25 cellular contexts compared by ENCODE assay signal in the genomic region with DNA sequence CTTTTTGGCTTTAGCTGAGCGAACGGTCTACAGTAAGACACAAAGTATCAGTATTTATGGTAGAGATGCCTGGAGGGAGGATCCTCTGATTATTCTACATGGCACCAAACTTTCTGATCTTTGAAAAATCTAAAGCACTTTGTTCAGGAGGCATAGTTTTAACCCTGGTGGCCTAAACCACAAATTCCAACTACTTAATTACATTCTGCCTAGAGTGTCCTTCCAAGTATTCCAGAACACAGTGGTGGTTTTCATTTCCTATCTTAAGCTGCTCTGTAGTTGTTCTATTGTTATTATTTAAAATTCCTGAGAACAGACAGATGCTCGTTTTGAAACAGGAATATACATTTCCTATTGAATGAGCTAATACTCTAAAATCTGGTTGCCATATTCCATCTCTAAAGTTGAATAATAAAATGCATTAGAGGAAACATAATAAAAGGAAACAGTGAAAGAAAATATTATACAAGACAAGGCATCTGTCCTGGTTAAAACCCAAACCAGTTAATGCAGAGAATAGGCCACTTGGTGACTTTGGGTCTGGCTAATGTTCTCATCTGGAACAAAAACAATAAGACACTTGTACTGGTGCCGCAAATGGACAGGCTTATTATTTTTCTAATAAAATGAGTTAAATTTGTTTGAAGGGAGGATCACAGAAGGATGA.
DNase-seq lines count a peak whose midpoint lies in the region; ATAC-seq and TF ChIP-seq lines count a peak whose summit lies in the region.
"Had no signal": no experiment of that assay in that cellular context is flagged by ENCODE, and none has a peak within 500 bp of the region (broad histone marks: within the 10 kb centered on the region; RNA-seq: fewer than 3 reads in every experiment).

No MANE protein-coding gene starts in this region.

- H3K4me1 Mint-ChIP-seq in endodermal cell = no peaks in the 10 kb centered on the region
- H3K4me1 Mint-ChIP-seq: activated CD4-positive, alpha-beta T cell treated with anti-CD3 and anti-CD28 coated beads, Interleukin-2, amount 10 ng/mL, durations not matched to agents 7 days and 5 days; nephron had no signal

- no peak for TF ChIP-seq POLR2A in testis (IDR thresholded peaks at IDR 0.05)

- H3K4me1 ChIP-seq in tibial artery (peaks cover 0 to 16% (median 10%) of the 10 kb centered on the region in 4 donors), testis (no peaks in the 10 kb centered on the region), endodermal cell (ENCODE audit: control insufficient read depth, insufficient read depth, low read length) (no peaks in the 10 kb centered on the region)
- H3K4me1 ChIP-seq: adrenal gland, right atrium auricular region had no signal

- H3K27me3 Mint-ChIP-seq in endodermal cell (ENCODE audit: insufficient read depth) = no peaks in the 10 kb centered on the region
- H3K27me3 Mint-ChIP-seq: activated CD4-positive, alpha-beta T cell treated with anti-CD3 and anti-CD28 coated beads, Interleukin-2, amount 10 ng/mL, durations not matched to agents 7 days and 5 days; CD4-positive, alpha-beta T cell; dendritic cell treated with granulocyte-macrophage colony-stimulating factor and Interleukin-4, amounts not matched to agents 40 ng/mL and 50 ng/mL, for 4 days had no signal

- intact Hi-C loops in tibial artery (cut with DNase I; ENCODE audit: low total_unique reads) (no loop called here), testis (cut with DNase I; ENCODE audit: low total_unique reads) (no loop called here)

- H3K27me3 ChIP-seq in tibial artery (no peaks in the 10 kb centered on the region), testis (no peaks in the 10 kb centered on the region), endodermal cell (ENCODE audit: control insufficient read depth, insufficient read depth, low read length, poor library complexity, severe bottlenecking) (no peaks in the 10 kb centered on the region)
- H3K27me3 ChIP-seq: adrenal gland, right atrium auricular region had no signal

- 60 to 70% methylated on average over 4 of the region's 4 CpGs for WGBS in testis, 2 donors
- WGBS in endodermal cell (ENCODE audit: insufficient coverage in 1 of 2, insufficient read length in 1 of 2), 2 experiments = 98% methylated on average over 4 of the region's 4 CpGs; no CpG with 5 or more reads in 1 of the 2 experiments

- no peak overlapping the region for H3K4me3 ChIP-seq in astrocyte of the cerebellum (ENCODE audit: low read depth, low read length)
- no peak overlapping the region for H3K4me3 ChIP-seq in fibroblast of villous mesenchyme (ENCODE audit: low read depth, low read length)
- no peak overlapping the region for H3K4me3 ChIP-seq in tibial artery
- H3K4me3 ChIP-seq in testis = no peak overlapping the region
- no peak overlapping the region for H3K4me3 ChIP-seq in endodermal cell (ENCODE audit: low read length)
- H3K4me3 ChIP-seq: adrenal gland, PC-9, right atrium auricular region had no signal

- no peak overlapping the region for H3K27ac Mint-ChIP-seq in endodermal cell
- H3K27ac Mint-ChIP-seq: activated CD4-positive, alpha-beta T cell treated with anti-CD3 and anti-CD28 coated beads, Interleukin-2, amount 10 ng/mL, durations not matched to agents 7 days and 5 days; CD4-positive, alpha-beta T cell; dendritic cell treated with granulocyte-macrophage colony-stimulating factor and Interleukin-4, amounts not matched to agents 40 ng/mL and 50 ng/mL, for 4 days; nephron had no signal

- TF ChIP-seq CTCF in astrocyte of the cerebellum (IDR thresholded peaks at IDR 0.05; ENCODE audit: low read depth, low read length, missing control alignments) = no peak
- no peak for TF ChIP-seq CTCF in fibroblast of villous mesenchyme (IDR thresholded peaks at IDR 0.05; ENCODE audit: insufficient read depth, low read depth, low read length)
- no peak for TF ChIP-seq CTCF in tibial artery (IDR thresholded peaks at IDR 0.05)
- TF ChIP-seq CTCF in testis (IDR thresholded peaks at IDR 0.05) = no peak
- TF ChIP-seq CTCF in endodermal cell (conservative IDR thresholded peaks at IDR 0.05) = no peak

- H3K4me3 Mint-ChIP-seq in endodermal cell = no peak overlapping the region
- H3K4me3 Mint-ChIP-seq: activated CD4-positive, alpha-beta T cell treated with anti-CD3 and anti-CD28 coated beads, Interleukin-2, amount 10 ng/mL, durations not matched to agents 7 days and 5 days; CD4-positive, alpha-beta T cell; dendritic cell treated with granulocyte-macrophage colony-stimulating factor and Interleukin-4, amounts not matched to agents 40 ng/mL and 50 ng/mL, for 4 days; nephron had no signal

- H3K36me3 ChIP-seq in tibial artery (no peaks in the 10 kb centered on the region), testis (ENCODE audit: low read depth, missing control alignments) (no peaks in the 10 kb centered on the region), endodermal cell (ENCODE audit: control insufficient read depth, insufficient read depth, low read length) (no peaks in the 10 kb centered on the region)
- H3K36me3 ChIP-seq: adrenal gland, right atrium auricular region had no signal

- no peak overlapping the region for H3K9ac ChIP-seq in endodermal cell (ENCODE audit: extremely low read depth, low read length, poor library complexity, severe bottlenecking)

- no peaks in the 10 kb centered on the region for H3K9me3 ChIP-seq in tibial artery
- no peaks in the 10 kb centered on the region for H3K9me3 ChIP-seq in testis
- peaks cover 7% of the 10 kb centered on the region for H3K9me3 ChIP-seq in endodermal cell (ENCODE audit: control insufficient read depth, low read length)
- H3K9me3 ChIP-seq: adrenal gland had no signal

- in situ Hi-C loops in astrocyte of the cerebellum (cut with HindIII; ENCODE audit: low sequenced_read_pairs) = no loop called here

- H3K36me3 Mint-ChIP-seq in endodermal cell (ENCODE audit: low read depth) = no peaks in the 10 kb centered on the region

- no peak for ATAC-seq in HG03460 (IDR thresholded peaks at IDR 0.05; ENCODE audit: unreplicated experiment)
- ATAC-seq: HepG2 had no signal

- H3K27ac ChIP-seq in tibial artery (peak overlapping the region; percentile 41 to 56), testis (peak overlapping the region in 1 of 2 donors; percentile 15), endodermal cell (ENCODE audit: low read depth, low read length) (no peak overlapping the region)
- H3K27ac ChIP-seq: adrenal gland, PC-9 had no signal

- no peaks in the 10 kb centered on the region for H3K9me3 Mint-ChIP-seq in endodermal cell
- H3K9me3 Mint-ChIP-seq: activated CD4-positive, alpha-beta T cell treated with anti-CD3 and anti-CD28 coated beads, Interleukin-2, amount 10 ng/mL, durations not matched to agents 7 days and 5 days; CD4-positive, alpha-beta T cell; dendritic cell treated with granulocyte-macrophage colony-stimulating factor and Interleukin-4, amounts not matched to agents 40 ng/mL and 50 ng/mL, for 4 days had no signal

- peak; percentile 65 for DNase-seq in LHCN-M2 (ENCODE audit: low read depth)
- peak; percentile 59 for DNase-seq in astrocyte of the cerebellum (ENCODE audit: low read depth)
- peak; percentile 21 for DNase-seq in fibroblast of villous mesenchyme (ENCODE audit: low read depth)
- no peak for DNase-seq in tibial artery
- DNase-seq in testis = no peak
- DNase-seq in endodermal cell = no peak
- DNase-seq: activated CD4-positive, alpha-beta T cell treated with anti-CD3 and anti-CD28 coated beads, Interleukin-2, amount 10 ng/mL, durations not matched to agents 7 days and 5 days; activated naive CD4-positive, alpha-beta T cell; activated T-cell treated with anti-CD3 and anti-CD28 coated beads, Interleukin-2, amount 50 U/mL, for 48 hours; adrenal gland; AML-193; caudate nucleus; CD4-positive, alpha-beta T cell; GOT3; NCI-H1105; NCI-H187 treated with DMSO at 0.1 percent for 48 hours; NK-92 treated with Interleukin-12 subunit alpha and Interleukin-12 subunit beta, amount 100 ng/mL, for 24 hours; PC-9; Right ventricle myocardium superior; stimulated activated CD4-positive, alpha-beta T cell treated with anti-CD3 and anti-CD28 coated beads, Interleukin-2, amount 100 ng/mL, for 48 hours had no signal

Comparison
In these comparisons a context has a peak if more than half of its experiments do, and no peak if none do; other contexts are left out.
1. DNase-seq: peak in LHCN-M2 (single experiment), astrocyte of the cerebellum (single experiment) and fibroblast of villous mesenchyme (single experiment); none in tibial artery (0 of 2), testis (single experiment) and endodermal cell (single experiment).